Comparison of ENCODE assay signal across 8 cellular contexts in genomic region chr1:235015291-235015990, GRCh38.
DNase-seq lines count a peak whose midpoint lies in the region; ATAC-seq and TF ChIP-seq lines count a peak whose summit lies in the region.

No MANE protein-coding gene starts in this region.

- peak; percentile 21 for ATAC-seq in GM21423 (IDR thresholded peaks at IDR 0.05; ENCODE audit: unreplicated experiment)

- no peak for TF ChIP-seq CTCF in SK-N-SH (IDR thresholded peaks at IDR 0.05)

- peaks cover 0 to 3% of the 10 kb centered on the region in 2 donors for H3K27me3 Mint-ChIP-seq in CD8-positive, alpha-beta memory T cell
- peaks cover 9 to 12% (median 10%) of the 10 kb centered on the region in 3 donors for H3K27me3 Mint-ChIP-seq in immature natural killer cell (ENCODE audit: low read depth in 3 of 3)

- H3K27ac ChIP-seq in CD8-positive, alpha-beta memory T cell (ENCODE audit: low read depth, low read length), result no peak overlapping the region
- H3K27ac ChIP-seq in SK-N-SH (ENCODE audit: low read depth in 2 of 2, low read length in 1 of 2), result no peak overlapping the region

- no peak for DNase-seq in CD8-positive, alpha-beta memory T cell
- peak; percentile 47 for DNase-seq in KBM-7
- no peak for DNase-seq in immature natural killer cell
- DNase-seq in SK-N-SH, result no peak
- DNase-seq in COLO829 (ENCODE audit: low spot score), result no peak
- DNase-seq in kidney glomerular epithelial cell (lab: John Stamatoyannopoulos, UW), result no peak
- DNase-seq in NCI-H82 (lab: John Stamatoyannopoulos, UW), result no peak

- no peaks in the 10 kb centered on the region for H3K9me3 ChIP-seq in CD8-positive, alpha-beta memory T cell (ENCODE audit: low read length)
- no peaks in the 10 kb centered on the region for H3K9me3 ChIP-seq in SK-N-SH

- no peak for TF ChIP-seq EP300 in SK-N-SH (IDR thresholded peaks at IDR 0.05; ENCODE audit: borderline replicate concordance in 1 of 2, low read depth in 1 of 2, low read length in 1 of 2)

- in situ Hi-C loops in KBM-7 (cut with MboI; ENCODE audit: low pct_unique_long_range_greater_than_20kb, low sequenced_read_pairs), result no loop called here

- WGBS in SK-N-SH (ENCODE audit: low lambda C conversion rate), result 93% methylated on average over 6 of the region's 6 CpGs

- no peaks in the 10 kb centered on the region for H4K20me1 ChIP-seq in SK-N-SH (ENCODE audit: insufficient read depth)

- H3K4me2 ChIP-seq in SK-N-SH, result no peak overlapping the region

- CTCF ChIA-PET in CD8-positive, alpha-beta memory T cell (lab: Charles Lee), result interaction anchor here (0.9 to 1.6 kb wide), 2 partner anchors 15 to 403 kb away, joined by 3 read pairs; no protein-coding TSS in a partner anchor
- CTCF ChIA-PET in SK-N-SH (lab: Yijun Ruan, JAX), result interaction anchor here (1.0 kb wide), 1 partner anchor 11 kb away, joined by 3 read pairs; no protein-coding TSS in a partner anchor

- H3F3A ChIP-seq in SK-N-SH (replicated peaks; ENCODE audit: insufficient read depth), result peaks cover 22% of the 10 kb centered on the region

- H3K79me2 ChIP-seq in SK-N-SH (ENCODE audit: insufficient read depth), result no peaks in the 10 kb centered on the region

- H3K9ac ChIP-seq in SK-N-SH, result no peak overlapping the region

- POLR2A ChIA-PET in CD8-positive, alpha-beta memory T cell (lab: Charles Lee), result interaction anchor here (1.1 kb wide), 1 partner anchor 243 kb away, joined by 6 read pairs; no protein-coding TSS in a partner anchor
- POLR2A ChIA-PET in SK-N-SH (lab: Yijun Ruan, JAX), result no interaction called here

- H2AFZ ChIP-seq in SK-N-SH (ENCODE audit: low read depth), result no peak overlapping the region

- H3K36me3 ChIP-seq in CD8-positive, alpha-beta memory T cell (ENCODE audit: insufficient read depth, low read length), result no peaks in the 10 kb centered on the region
- peaks cover 0 to 3% of the 10 kb centered on the region in 2 experiments for H3K36me3 ChIP-seq in SK-N-SH (replicated peaks in 1 of 2; ENCODE audit: control insufficient read depth in 1 of 2, insufficient read depth in 2 of 2, low read length in 1 of 2)

- TF ChIP-seq RAD21 in SK-N-SH (IDR thresholded peaks at IDR 0.05; ENCODE audit: low read length), result no peak

- no peaks in the 10 kb centered on the region for H3K27me3 ChIP-seq in CD8-positive, alpha-beta memory T cell (ENCODE audit: insufficient read depth, low read length, poor library complexity, severe bottlenecking)
- no peaks in the 10 kb centered on the region for H3K27me3 ChIP-seq in SK-N-SH (ENCODE audit: insufficient read depth)

- H3K9me3 Mint-ChIP-seq in CD8-positive, alpha-beta memory T cell, result peaks cover 0 to 4% (median 0%) of the 10 kb centered on the region in 5 donors
- H3K9me3 Mint-ChIP-seq in immature natural killer cell, result peaks cover 0 to 1% (median 0%) of the 10 kb centered on the region in 6 donors

- H3K4me1 ChIP-seq in CD8-positive, alpha-beta memory T cell (ENCODE audit: insufficient read depth, low read length), result peaks cover 35% of the 10 kb centered on the region
- H3K4me1 ChIP-seq in SK-N-SH (ENCODE audit: control insufficient read depth in 1 of 2, insufficient read depth in 2 of 2, low read depth in 1 of 2, low read length in 1 of 2), result peaks cover 7 to 9% of the 10 kb centered on the region in 2 experiments; a peak in 3 of 4 replicates

- H3K36me3 Mint-ChIP-seq in CD8-positive, alpha-beta memory T cell, result peaks cover 0 to 12% (median 3%) of the 10 kb centered on the region in 3 donors
- H3K36me3 Mint-ChIP-seq in immature natural killer cell, result no peaks in the 10 kb centered on the region

- no peaks in the 10 kb centered on the region for H3K9me2 ChIP-seq in SK-N-SH

- peak overlapping the region; percentile 51 to 86 (median 80) for H3K27ac Mint-ChIP-seq in CD8-positive, alpha-beta memory T cell
- peak overlapping the region; percentile 29 to 93 (median 56) for H3K27ac Mint-ChIP-seq in immature natural killer cell

- peak overlapping the region in 1 of 7 donors; percentile 20 for H3K4me3 Mint-ChIP-seq in CD8-positive, alpha-beta memory T cell
- H3K4me3 Mint-ChIP-seq in immature natural killer cell, result no peak overlapping the region

- peaks cover 41 to 64% (median 41%) of the 10 kb centered on the region in 3 donors for H3K4me1 Mint-ChIP-seq in CD8-positive, alpha-beta memory T cell
- peaks cover 38 to 39% of the 10 kb centered on the region in 2 donors for H3K4me1 Mint-ChIP-seq in immature natural killer cell

- no peak overlapping the region for H3K4me3 ChIP-seq in CD8-positive, alpha-beta memory T cell (ENCODE audit: low read length)
- H3K4me3 ChIP-seq in SK-N-SH (ENCODE audit: low read depth in 2 of 2, low read length in 1 of 2), result no peak overlapping the region

TF ChIP-seq in SK-N-SH, 30 proteins besides CTCF, POLR2A, EP300 and RAD21:
- TF ChIP-seq JUND (IDR thresholded peaks at IDR 0.05) (no peak), IRF3 (IDR thresholded peaks at IDR 0.05; ENCODE audit: low read depth, low read length) (no peak), USF1 (IDR thresholded peaks at IDR 0.05; ENCODE audit: borderline replicate concordance, low read depth) (no peak), ZBTB33 (IDR thresholded peaks at IDR 0.05; ENCODE audit: borderline replicate concordance, low read depth) (no peak), ELF1 (IDR thresholded peaks at IDR 0.05) (no peak), GATA2 (CRISPR knock-in tag; IDR thresholded peaks at IDR 0.05) (no peak), SIN3A (IDR thresholded peaks at IDR 0.05; ENCODE audit: borderline replicate concordance, low read depth, low read length) (no peak), FOXJ3 (CRISPR knock-in tag; IDR thresholded peaks at IDR 0.05) (no peak), FOSL2 (IDR thresholded peaks at IDR 0.05; ENCODE audit: borderline replicate concordance, low read depth) (no peak), MEF2A (IDR thresholded peaks at IDR 0.05; ENCODE audit: borderline replicate concordance, low read depth) (no peak), EZH2phosphoT487 (IDR thresholded peaks at IDR 0.05; ENCODE audit: borderline replicate concordance, low read depth) (no peak), CHD2 (IDR thresholded peaks at IDR 0.05; ENCODE audit: low read length, partially characterized antibody) (no peak), MXI1 (IDR thresholded peaks at IDR 0.05; ENCODE audit: low read depth, low read length) (no peak), FOXM1 (IDR thresholded peaks at IDR 0.05; ENCODE audit: low read depth) (no peak)
